1 cellular context compared by ENCODE assay signal in genomic region chr1:203306089-203306969, GRCh38.
TF ChIP-seq lines count a peak whose summit lies in the region.

No MANE protein-coding gene starts in this region.

TF ChIP-seq in HepG2, 621 proteins besides CTCF, POLR2A, EP300 and RAD21:
- TF ChIP-seq RBM39 (IDR thresholded peaks at IDR 0.05; ENCODE audit: low read depth, low read length, poor library complexity, severe bottlenecking) = peak; percentile 26
- TF ChIP-seq TFAP4 (IDR thresholded peaks at IDR 0.05; ENCODE audit: borderline replicate concordance, low read depth) = peak; percentile 10; the same call in 1 of the 2 replicates
- TF ChIP-seq ZNF879 (CRISPR knock-in tag; IDR thresholded peaks at IDR 0.05) = peak; percentile 19; the same call in 1 of the 2 replicates
- TF ChIP-seq BORCS8-MEF2B (CRISPR knock-in tag; IDR thresholded peaks at IDR 0.05) = 0 out of 2 replicates have a peak, but pooled peaks have one; percentile 40
- 0 out of 2 replicates have a peak, but pooled peaks have one; percentile 70 for TF ChIP-seq SAFB2 (CRISPR knock-in tag; IDR thresholded peaks at IDR 0.05; ENCODE audit: borderline replicate concordance, low read depth)
- 0 out of 2 replicates have a peak, but pooled peaks have one; percentile 0 for TF ChIP-seq RFXAP (CRISPR knock-in tag; IDR thresholded peaks at IDR 0.05; ENCODE audit: borderline replicate concordance)
- TF ChIP-seq SMYD3 (CRISPR knock-in tag; IDR thresholded peaks at IDR 0.05) = no peak
- peak; percentile 94 for TF ChIP-seq ZNF646 (CRISPR knock-in tag; IDR thresholded peaks at IDR 0.05)
- TF ChIP-seq MAX (IDR thresholded peaks at IDR 0.05) = 0 out of 2 replicates have a peak, but pooled peaks have one; percentile 34
- peak; percentile 47; the same call in 1 of the 2 replicates for TF ChIP-seq ZNF546 (CRISPR knock-in tag; conservative IDR thresholded peaks at IDR 0.05)
- no peak for TF ChIP-seq ETS1 (CRISPR knock-in tag; IDR thresholded peaks at IDR 0.05)
- no peak for TF ChIP-seq SUZ12 (IDR thresholded peaks at IDR 0.05; ENCODE audit: low read depth, low read length)
- peak; percentile 16; the same call in 1 of the 2 replicates for TF ChIP-seq KDM2A (CRISPR knock-in tag; IDR thresholded peaks at IDR 0.05; ENCODE audit: borderline replicate concordance, low read depth)
- TF ChIP-seq EHMT2 (IDR thresholded peaks at IDR 0.05; ENCODE audit: borderline replicate concordance, low read depth, low read length) = no peak
- 0 out of 2 replicates have a peak, but pooled peaks have one; percentile 19 for TF ChIP-seq ZNF687 (CRISPR knock-in tag; IDR thresholded peaks at IDR 0.05)
- TF ChIP-seq ZBTB14 (CRISPR knock-in tag; IDR thresholded peaks at IDR 0.05) = no peak
- TF ChIP-seq ZNF276 (CRISPR knock-in tag; IDR thresholded peaks at IDR 0.05; ENCODE audit: low read depth) = 0 out of 2 replicates have a peak, but pooled peaks have one; percentile 28
- TF ChIP-seq ZMYM3 (CRISPR knock-in tag; IDR thresholded peaks at IDR 0.05) = 0 out of 2 replicates have a peak, but pooled peaks have one; percentile 52
